In the genomic region with DNA sequence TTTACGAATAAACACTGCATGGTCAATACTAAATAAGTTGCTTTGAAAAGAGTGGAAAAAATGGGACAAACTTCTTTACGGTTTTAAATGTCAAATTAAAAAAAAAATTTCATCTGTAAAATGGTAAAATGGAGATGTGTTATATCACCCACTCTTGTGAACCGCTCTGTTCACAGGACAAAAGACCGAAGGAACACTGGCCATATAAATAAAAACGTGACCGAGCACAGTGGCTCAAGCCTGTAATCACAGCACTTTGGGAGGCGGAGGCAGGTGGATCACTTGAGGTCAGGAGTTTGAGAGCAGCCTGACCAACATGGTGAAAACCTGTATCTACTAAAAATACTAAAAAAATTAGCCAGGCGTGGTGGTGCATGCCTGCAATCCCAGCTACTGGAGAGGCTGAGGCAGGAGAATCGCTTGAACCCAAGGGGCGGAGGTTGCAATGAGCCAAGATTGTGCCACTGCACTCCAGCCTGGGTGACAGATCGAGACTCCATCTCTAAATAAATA, we compare ENCODE assay signal across 1 cellular context.
A peak's percentile ranks its signal among the peaks of the same experiment; 100 is the strongest.
TF ChIP-seq lines count a peak whose summit lies in the region.

No MANE protein-coding gene starts in this region.

TF ChIP-seq in GM12878, 131 proteins besides CTCF, POLR2A, EP300 and RAD21:
- TF ChIP-seq BHLHE40 (IDR thresholded peaks at IDR 0.05; ENCODE audit: borderline replicate concordance in 1 of 2, low read depth in 2 of 2, low read length in 1 of 2): peak in 1 of 2 experiments; percentile 60; a peak in 1 of 4 replicates
